In the genomic region with DNA sequence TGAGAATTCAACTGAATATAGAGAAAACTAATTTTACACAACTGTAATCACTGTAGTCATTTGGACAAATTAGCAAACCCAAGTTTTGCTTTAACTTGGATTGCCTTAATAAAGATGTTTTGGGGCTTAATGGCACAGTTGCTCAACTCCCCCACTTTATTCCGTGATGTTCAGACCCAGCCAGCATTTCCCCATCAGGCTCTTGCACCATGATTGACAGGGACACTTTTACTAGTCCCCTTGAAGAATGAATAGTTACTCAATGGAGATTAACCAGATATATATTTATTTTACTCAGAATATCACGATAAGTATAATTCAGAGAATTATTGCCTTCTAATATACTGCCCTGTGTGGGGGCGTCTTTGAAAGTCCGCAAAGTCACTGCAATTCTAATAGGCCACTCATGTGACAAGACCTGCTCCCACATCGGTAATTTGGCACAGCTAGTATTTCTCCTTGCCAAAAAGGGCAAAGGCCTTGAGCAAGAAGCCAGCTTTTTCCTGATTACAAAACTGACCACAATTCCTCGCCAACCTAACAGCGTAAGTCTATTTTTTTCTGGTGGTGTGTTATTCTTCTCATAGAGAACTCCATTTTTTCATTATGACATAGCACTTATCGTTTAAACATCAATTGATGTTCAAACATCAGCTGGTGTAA, we compare ENCODE assay signal across 13 cellular contexts.
A peak's percentile ranks its signal among the peaks of the same experiment; 100 is the strongest.
DNase-seq lines count a peak whose midpoint lies in the region; ATAC-seq and TF ChIP-seq lines count a peak whose summit lies in the region.
"Had no signal": no experiment of that assay in that cellular context is flagged by ENCODE, and none has a peak within 500 bp of the region (broad histone marks: within the 10 kb centered on the region; RNA-seq: fewer than 3 reads in every experiment).

No MANE protein-coding gene starts in this region.

- DNase-seq in M059J (ENCODE audit: low read depth) (peak; percentile 46), astrocyte of the spinal cord (ENCODE audit: low read depth, low spot score) (peak; percentile 37), iris pigment epithelial cell (ENCODE audit: low read depth) (peak; percentile 84), spleen (no peak), NCI-H2107 (lab: John Stamatoyannopoulos, UW) (no peak)
- no peak for DNase-seq in stimulated activated naive B cell treated with anti-CD40 and anti-IgM and Interleukin-4, amounts not matched to agents 10 μg/mL and 1 μg/mL and 100 μg/mL, for 72 hours
- no peak for DNase-seq in activated effector memory CD4-positive, alpha-beta T cell treated with anti-CD3 and anti-CD28 coated beads, Interleukin-2, amount 50 U/mL, for 16 hours
- DNase-seq: activated T-cell treated with anti-CD3 and anti-CD28 coated beads, Interleukin-2, amount 50 U/mL, for 1 hour; CD4-positive, CD25-positive, alpha-beta regulatory T cell; NCI-H187; PC-3 had no signal

- in situ Hi-C loops in astrocyte of the spinal cord (cut with HindIII; ENCODE audit: low sequenced_read_pairs), result no loop called here

- H3K27ac Mint-ChIP-seq in stimulated activated naive B cell treated with anti-CD40 and anti-IgM and Interleukin-4, amounts not matched to agents 10 μg/mL and 1 μg/mL and 100 μg/mL, for 72 hours, result no peak overlapping the region
- H3K27ac Mint-ChIP-seq: CD4-positive, CD25-positive, alpha-beta regulatory T cell had no signal

- no peak for ATAC-seq in HG02870 (IDR thresholded peaks at IDR 0.05; ENCODE audit: unreplicated experiment)
- no peak for ATAC-seq in stimulated activated naive B cell treated with anti-CD40 and anti-IgM and Interleukin-4, amounts not matched to agents 10 μg/mL and 1 μg/mL and 100 μg/mL, for 72 hours (replicated peaks)

- H3K27me3 ChIP-seq in spleen (replicated peaks in 1 of 7), result no peaks in the 10 kb centered on the region

- intact Hi-C loops in spleen (cut with DNase I; ENCODE audit: low total_unique reads), result no loop called here

- peaks cover 10 to 17% of the 10 kb centered on the region in 2 donors for H3K27me3 Mint-ChIP-seq in stimulated activated naive B cell treated with anti-CD40 and anti-IgM and Interleukin-4, amounts not matched to agents 10 μg/mL and 1 μg/mL and 100 μg/mL, for 72 hours

- H3K4me1 ChIP-seq in spleen, result peaks cover 10 to 49% (median 33%) of the 10 kb centered on the region in 6 donors

- H3K36me3 ChIP-seq in spleen, result no peaks in the 10 kb centered on the region

- no peaks in the 10 kb centered on the region for H3K9me3 ChIP-seq in spleen

- H3K9me3 Mint-ChIP-seq in stimulated activated naive B cell treated with anti-CD40 and anti-IgM and Interleukin-4, amounts not matched to agents 10 μg/mL and 1 μg/mL and 100 μg/mL, for 72 hours, result no peaks in the 10 kb centered on the region
- H3K9me3 Mint-ChIP-seq: central memory CD8-positive, alpha-beta T cell had no signal

- H3K4me3 ChIP-seq in astrocyte of the spinal cord (ENCODE audit: low read depth, low read length) (no peak overlapping the region), spleen (no peak overlapping the region)

- H3K4me3 Mint-ChIP-seq in stimulated activated naive B cell treated with anti-CD40 and anti-IgM and Interleukin-4, amounts not matched to agents 10 μg/mL and 1 μg/mL and 100 μg/mL, for 72 hours, result no peak overlapping the region
- H3K4me3 Mint-ChIP-seq: central memory CD8-positive, alpha-beta T cell had no signal

- peaks cover 0 to 5% of the 10 kb centered on the region in 2 donors for H3K4me1 Mint-ChIP-seq in stimulated activated naive B cell treated with anti-CD40 and anti-IgM and Interleukin-4, amounts not matched to agents 10 μg/mL and 1 μg/mL and 100 μg/mL, for 72 hours
- H3K4me1 Mint-ChIP-seq: central memory CD8-positive, alpha-beta T cell had no signal

- TF ChIP-seq CTCF in astrocyte of the spinal cord (IDR thresholded peaks at IDR 0.05; ENCODE audit: low read depth, low read length) (no peak), spleen (IDR thresholded peaks at IDR 0.05 in 8 of 11, conservative IDR thresholded peaks at IDR 0.05 in 3 of 11) (no peak)

- no peaks in the 10 kb centered on the region for H3K36me3 Mint-ChIP-seq in stimulated activated naive B cell treated with anti-CD40 and anti-IgM and Interleukin-4, amounts not matched to agents 10 μg/mL and 1 μg/mL and 100 μg/mL, for 72 hours
- H3K36me3 Mint-ChIP-seq: CD4-positive, CD25-positive, alpha-beta regulatory T cell had no signal

- H3K27ac ChIP-seq in spleen, result peak overlapping the region in 6 of 8 donors; percentile 33 to 72 (median 58)

- 22 to 51% (median 27%) methylated on average over 8 of the region's 8 CpGs for WGBS in spleen, 5 donors

- TF ChIP-seq POLR2A in spleen (IDR thresholded peaks at IDR 0.05), result no peak

Comparison
In these comparisons a context has a peak if more than half of its experiments do, and no peak if none do; other contexts are left out.
1. DNase-seq: peak in M059J (single experiment), astrocyte of the spinal cord (single experiment) and iris pigment epithelial cell (single experiment); none in spleen (single experiment), stimulated activated naive B cell treated with anti-CD40 and anti-IgM and Interleukin-4, amounts not matched to agents 10 μg/mL and 1 μg/mL and 100 μg/mL, for 72 hours (single experiment), NCI-H2107 (single experiment) and activated effector memory CD4-positive, alpha-beta T cell treated with anti-CD3 and anti-CD28 coated beads, Interleukin-2, amount 50 U/mL, for 16 hours (single experiment).